Comparison of ENCODE assay signal across 3 cellular contexts in genomic region chr7:151869968-151870918, GRCh38.
TF ChIP-seq lines count a peak whose summit lies in the region.

No MANE protein-coding gene starts in this region.

TF ChIP-seq in IMR-90, 13 proteins besides CTCF, POLR2A, EP300 and RAD21:
- TF ChIP-seq, protein P1, sequence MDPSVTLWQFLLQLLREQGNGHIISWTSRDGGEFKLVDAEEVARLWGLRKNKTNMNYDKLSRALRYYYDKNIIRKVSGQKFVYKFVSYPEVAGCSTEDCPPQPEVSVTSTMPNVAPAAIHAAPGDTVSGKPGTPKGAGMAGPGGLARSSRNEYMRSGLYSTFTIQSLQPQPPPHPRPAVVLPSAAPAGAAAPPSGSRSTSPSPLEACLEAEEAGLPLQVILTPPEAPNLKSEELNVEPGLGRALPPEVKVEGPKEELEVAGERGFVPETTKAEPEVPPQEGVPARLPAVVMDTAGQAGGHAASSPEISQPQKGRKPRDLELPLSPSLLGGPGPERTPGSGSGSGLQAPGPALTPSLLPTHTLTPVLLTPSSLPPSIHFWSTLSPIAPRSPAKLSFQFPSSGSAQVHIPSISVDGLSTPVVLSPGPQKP (IDR thresholded peaks at IDR 0.05; ENCODE audit: borderline replicate concordance, low read depth, low read length): no peak
- TF ChIP-seq RFX5 (IDR thresholded peaks at IDR 0.05; ENCODE audit: low read depth, low read length): no peak
- TF ChIP-seq USF2 (IDR thresholded peaks at IDR 0.05; ENCODE audit: low read depth, low read length): no peak
- TF ChIP-seq CHD1 (IDR thresholded peaks at IDR 0.05; ENCODE audit: low read depth, low read length): no peak
- TF ChIP-seq CEBPB (IDR thresholded peaks at IDR 0.05; ENCODE audit: low read depth, low read length): no peak
- TF ChIP-seq SMC3 (IDR thresholded peaks at IDR 0.05; ENCODE audit: low read depth, low read length): no peak
- no peak for TF ChIP-seq BHLHE40 (IDR thresholded peaks at IDR 0.05; ENCODE audit: low read depth, low read length)
- no peak for TF ChIP-seq NFE2L2 (IDR thresholded peaks at IDR 0.05; ENCODE audit: low read depth, low read length)
- no peak for TF ChIP-seq MAFK (IDR thresholded peaks at IDR 0.05; ENCODE audit: low read depth, low read length)
- TF ChIP-seq FOS (IDR thresholded peaks at IDR 0.05; ENCODE audit: low read depth, low read length): no peak
- no peak for TF ChIP-seq MXI1 (IDR thresholded peaks at IDR 0.05; ENCODE audit: borderline replicate concordance, low read depth, low read length)
- no peak for TF ChIP-seq MAZ (IDR thresholded peaks at IDR 0.05; ENCODE audit: borderline replicate concordance, low read depth, low read length)
- no peak for TF ChIP-seq RCOR1 (IDR thresholded peaks at IDR 0.05; ENCODE audit: insufficient replicate concordance, low read length)
TF ChIP-seq in IMR-90: peak in this region for 0.

TF ChIP-seq in K562, 482 proteins besides CTCF, POLR2A, EP300 and RAD21:
- no peak for TF ChIP-seq BRD9 (IDR thresholded peaks at IDR 0.05; ENCODE audit: low read depth, partially characterized antibody)
- no peak for TF ChIP-seq PTTG1 (tag; IDR thresholded peaks at IDR 0.05; ENCODE audit: low read depth)
- TF ChIP-seq RNF2 (IDR thresholded peaks at IDR 0.05): no peak
- TF ChIP-seq, protein P1 (CRISPR knock-in tag; IDR thresholded peaks at IDR 0.05): no peak
- TF ChIP-seq, protein P2, sequence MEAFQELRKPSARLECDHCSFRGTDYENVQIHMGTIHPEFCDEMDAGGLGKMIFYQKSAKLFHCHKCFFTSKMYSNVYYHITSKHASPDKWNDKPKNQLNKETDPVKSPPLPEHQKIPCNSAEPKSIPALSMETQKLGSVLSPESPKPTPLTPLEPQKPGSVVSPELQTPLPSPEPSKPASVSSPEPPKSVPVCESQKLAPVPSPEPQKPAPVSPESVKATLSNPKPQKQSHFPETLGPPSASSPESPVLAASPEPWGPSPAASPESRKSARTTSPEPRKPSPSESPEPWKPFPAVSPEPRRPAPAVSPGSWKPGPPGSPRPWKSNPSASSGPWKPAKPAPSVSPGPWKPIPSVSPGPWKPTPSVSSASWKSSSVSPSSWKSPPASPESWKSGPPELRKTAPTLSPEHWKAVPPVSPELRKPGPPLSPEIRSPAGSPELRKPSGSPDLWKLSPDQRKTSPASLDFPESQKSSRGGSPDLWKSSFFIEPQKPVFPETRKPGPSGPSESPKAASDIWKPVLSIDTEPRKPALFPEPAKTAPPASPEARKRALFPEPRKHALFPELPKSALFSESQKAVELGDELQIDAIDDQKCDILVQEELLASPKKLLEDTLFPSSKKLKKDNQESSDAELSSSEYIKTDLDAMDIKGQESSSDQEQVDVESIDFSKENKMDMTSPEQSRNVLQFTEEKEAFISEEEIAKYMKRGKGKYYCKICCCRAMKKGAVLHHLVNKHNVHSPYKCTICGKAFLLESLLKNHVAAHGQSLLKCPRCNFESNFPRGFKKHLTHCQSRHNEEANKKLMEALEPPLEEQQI (IDR thresholded peaks at IDR 0.05): no peak
- TF ChIP-seq ZNF311 (CRISPR knock-in tag; IDR thresholded peaks at IDR 0.05): no peak
- TF ChIP-seq, protein P3, sequence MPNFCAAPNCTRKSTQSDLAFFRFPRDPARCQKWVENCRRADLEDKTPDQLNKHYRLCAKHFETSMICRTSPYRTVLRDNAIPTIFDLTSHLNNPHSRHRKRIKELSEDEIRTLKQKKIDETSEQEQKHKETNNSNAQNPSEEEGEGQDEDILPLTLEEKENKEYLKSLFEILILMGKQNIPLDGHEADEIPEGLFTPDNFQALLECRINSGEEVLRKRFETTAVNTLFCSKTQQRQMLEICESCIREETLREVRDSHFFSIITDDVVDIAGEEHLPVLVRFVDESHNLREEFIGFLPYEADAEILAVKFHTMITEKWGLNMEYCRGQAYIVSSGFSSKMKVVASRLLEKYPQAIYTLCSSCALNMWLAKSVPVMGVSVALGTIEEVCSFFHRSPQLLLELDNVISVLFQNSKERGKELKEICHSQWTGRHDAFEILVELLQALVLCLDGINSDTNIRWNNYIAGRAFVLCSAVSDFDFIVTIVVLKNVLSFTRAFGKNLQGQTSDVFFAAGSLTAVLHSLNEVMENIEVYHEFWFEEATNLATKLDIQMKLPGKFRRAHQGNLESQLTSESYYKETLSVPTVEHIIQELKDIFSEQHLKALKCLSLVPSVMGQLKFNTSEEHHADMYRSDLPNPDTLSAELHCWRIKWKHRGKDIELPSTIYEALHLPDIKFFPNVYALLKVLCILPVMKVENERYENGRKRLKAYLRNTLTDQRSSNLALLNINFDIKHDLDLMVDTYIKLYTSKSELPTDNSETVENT (CRISPR knock-in tag; IDR thresholded peaks at IDR 0.05): no peak
- peak; percentile 11; the same call in 1 of the 2 replicates for TF ChIP-seq C11orf30 (IDR thresholded peaks at IDR 0.05; ENCODE audit: low read depth)
- peak; percentile 33; the same call in 1 of the 2 replicates for TF ChIP-seq NFE2 (IDR thresholded peaks at IDR 0.05; ENCODE audit: low read depth)
- TF ChIP-seq DACH1 (IDR thresholded peaks at IDR 0.05; ENCODE audit: partially characterized antibody): peak; percentile 52

TF ChIP-seq in HepG2, 621 proteins besides CTCF, POLR2A, EP300 and RAD21:
- TF ChIP-seq SIN3B (IDR thresholded peaks at IDR 0.05; ENCODE audit: low read length) (no peak), ZNF34 (CRISPR knock-in tag; IDR thresholded peaks at IDR 0.05; ENCODE audit: borderline replicate concordance) (no peak)
- TF ChIP-seq, protein P4, sequence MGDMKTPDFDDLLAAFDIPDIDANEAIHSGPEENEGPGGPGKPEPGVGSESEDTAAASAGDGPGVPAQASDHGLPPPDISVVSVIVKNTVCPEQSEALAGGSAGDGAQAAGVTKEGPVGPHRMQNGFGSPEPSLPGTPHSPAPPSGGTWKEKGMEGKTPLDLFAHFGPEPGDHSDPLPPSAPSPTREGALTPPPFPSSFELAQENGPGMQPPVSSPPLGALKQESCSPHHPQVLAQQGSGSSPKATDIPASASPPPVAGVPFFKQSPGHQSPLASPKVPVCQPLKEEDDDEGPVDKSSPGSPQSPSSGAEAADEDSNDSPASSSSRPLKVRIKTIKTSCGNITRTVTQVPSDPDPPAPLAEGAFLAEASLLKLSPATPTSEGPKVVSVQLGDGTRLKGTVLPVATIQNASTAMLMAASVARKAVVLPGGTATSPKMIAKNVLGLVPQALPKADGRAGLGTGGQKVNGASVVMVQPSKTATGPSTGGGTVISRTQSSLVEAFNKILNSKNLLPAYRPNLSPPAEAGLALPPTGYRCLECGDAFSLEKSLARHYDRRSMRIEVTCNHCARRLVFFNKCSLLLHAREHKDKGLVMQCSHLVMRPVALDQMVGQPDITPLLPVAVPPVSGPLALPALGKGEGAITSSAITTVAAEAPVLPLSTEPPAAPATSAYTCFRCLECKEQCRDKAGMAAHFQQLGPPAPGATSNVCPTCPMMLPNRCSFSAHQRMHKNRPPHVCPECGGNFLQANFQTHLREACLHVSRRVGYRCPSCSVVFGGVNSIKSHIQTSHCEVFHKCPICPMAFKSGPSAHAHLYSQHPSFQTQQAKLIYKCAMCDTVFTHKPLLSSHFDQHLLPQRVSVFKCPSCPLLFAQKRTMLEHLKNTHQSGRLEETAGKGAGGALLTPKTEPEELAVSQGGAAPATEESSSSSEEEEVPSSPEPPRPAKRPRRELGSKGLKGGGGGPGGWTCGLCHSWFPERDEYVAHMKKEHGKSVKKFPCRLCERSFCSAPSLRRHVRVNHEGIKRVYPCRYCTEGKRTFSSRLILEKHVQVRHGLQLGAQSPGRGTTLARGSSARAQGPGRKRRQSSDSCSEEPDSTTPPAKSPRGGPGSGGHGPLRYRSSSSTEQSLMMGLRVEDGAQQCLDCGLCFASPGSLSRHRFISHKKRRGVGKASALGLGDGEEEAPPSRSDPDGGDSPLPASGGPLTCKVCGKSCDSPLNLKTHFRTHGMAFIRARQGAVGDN (CRISPR knock-in tag; IDR thresholded peaks at IDR 0.05): peak; percentile 28; the same call in 1 of the 2 replicates
